19 cellular contexts compared by ENCODE assay signal in the genomic region with DNA sequence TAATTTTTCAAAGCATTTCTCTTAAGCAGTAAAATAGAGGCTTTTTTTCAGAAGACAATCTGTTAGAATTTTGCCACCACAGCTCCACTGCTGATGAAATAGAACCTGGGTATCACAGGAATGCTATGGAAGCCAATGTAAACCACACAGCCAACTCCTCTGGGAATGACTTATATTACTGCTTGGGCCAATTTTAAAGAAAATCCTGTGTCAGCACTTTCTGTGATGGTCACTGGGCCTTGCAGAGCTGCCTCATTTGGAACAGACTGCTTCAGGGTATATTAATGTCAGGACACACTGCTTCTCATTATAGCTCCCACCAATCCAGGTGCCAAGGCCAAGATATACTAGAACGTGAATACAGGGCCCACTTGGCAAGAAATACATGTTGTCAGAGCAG.
"Had no signal": no experiment of that assay in that cellular context is flagged by ENCODE, and none has a peak within 500 bp of the region (broad histone marks: within the 10 kb centered on the region; RNA-seq: fewer than 3 reads in every experiment).

No MANE protein-coding gene starts in this region.

- H3K4me1 ChIP-seq: lower lobe of right lung, prostate gland, stomach had no signal

- H3K4me1 Mint-ChIP-seq: activated B cell treated with CpG ODN at 0.5 μM for 24 hours had no signal

- H3K36me3 Mint-ChIP-seq: activated naive CD4-positive, alpha-beta T cell treated with anti-CD3 and anti-CD28 coated beads, Interleukin-2, amount 50 U/mL, for 72 hours; mesothelial cell of epicardium had no signal

- H3K9me3 Mint-ChIP-seq: activated B cell treated with CpG ODN at 0.5 μM for 24 hours; activated naive CD4-positive, alpha-beta T cell treated with anti-CD3 and anti-CD28 coated beads, Interleukin-2, amount 50 U/mL, for 72 hours; mesothelial cell of epicardium had no signal

- FAIRE-seq: bronchial epithelial cell, frontal cortex had no signal

- H3K4me3 Mint-ChIP-seq: activated B cell treated with CpG ODN at 0.5 μM for 24 hours; activated CD8-positive, alpha-beta T cell treated with anti-CD3 and anti-CD28 coated beads, Interleukin-2, amount 10 ng/mL, durations not matched to agents 7 days and 5 days; mesothelial cell of epicardium had no signal

- H3K27me3 Mint-ChIP-seq: activated B cell treated with CpG ODN at 0.5 μM for 24 hours had no signal

- H3K4me3 ChIP-seq: heart right ventricle, lower lobe of right lung, prostate gland, stomach, thoracic aorta had no signal

- DNase-seq: activated B cell treated with CpG ODN at 0.5 μM for 24 hours; activated CD4-positive, alpha-beta T cell treated with anti-CD3 and anti-CD28 coated beads for 48 hours; activated CD8-positive, alpha-beta memory T cell treated with anti-CD3 and anti-CD28 coated beads, Interleukin-2, amount 50 U/mL, for 4 hours; activated CD8-positive, alpha-beta T cell treated with anti-CD3 and anti-CD28 coated beads, Interleukin-2, amount 10 ng/mL, durations not matched to agents 7 days and 5 days; activated effector memory CD4-positive, alpha-beta T cell treated with anti-CD3 and anti-CD28 coated beads, Interleukin-2, amount 50 U/mL, for 16 hours; activated T-cell treated with anti-CD3 and anti-CD28 coated beads, Interleukin-2, amount 50 U/mL, for 48 hours; amygdala; erythroblast; heart right ventricle; left cardiac atrium; lower lobe of right lung; stimulated activated CD4-positive, alpha-beta T cell treated with anti-CD3 and anti-CD28 coated beads, Interleukin-2, amount 100 ng/mL, for 24 hours; stomach had no signal

- H3K27ac Mint-ChIP-seq: activated B cell treated with CpG ODN at 0.5 μM for 24 hours; activated CD8-positive, alpha-beta T cell treated with anti-CD3 and anti-CD28 coated beads, Interleukin-2, amount 10 ng/mL, durations not matched to agents 7 days and 5 days; activated naive CD4-positive, alpha-beta T cell treated with anti-CD3 and anti-CD28 coated beads, Interleukin-2, amount 50 U/mL, for 72 hours; mesothelial cell of epicardium had no signal

- H3K36me3 ChIP-seq: heart right ventricle, lower lobe of right lung, prostate gland, stomach, thoracic aorta had no signal

- H3K9me3 ChIP-seq: heart right ventricle, lower lobe of right lung, prostate gland, stomach, thoracic aorta had no signal

- H3K27me3 ChIP-seq: heart right ventricle, stomach had no signal

- H3K27ac ChIP-seq: heart right ventricle, lower lobe of right lung, prostate gland, stomach, thoracic aorta had no signal
